Comparison of ENCODE assay signal across 10 cellular contexts in the genomic region with DNA sequence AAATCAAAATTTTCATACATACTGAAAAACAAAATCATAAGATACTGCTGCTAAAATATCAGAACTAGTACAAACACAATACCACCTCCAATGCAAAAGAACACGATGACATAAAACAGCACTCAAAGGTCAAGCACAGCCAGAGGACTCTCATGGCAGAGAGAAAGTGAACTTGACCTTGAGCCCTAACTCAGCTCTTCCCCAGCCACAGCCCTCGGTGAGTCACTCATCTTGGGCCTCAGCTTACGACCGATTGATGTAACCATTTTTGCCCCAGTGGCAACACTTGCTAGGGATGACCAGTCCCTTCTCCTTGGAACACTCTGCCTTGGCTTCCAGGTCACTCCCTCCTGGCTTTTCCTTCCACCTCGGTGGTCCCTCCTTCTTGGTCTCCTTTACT.
DNase-seq lines count a peak whose midpoint lies in the region; ATAC-seq and TF ChIP-seq lines count a peak whose summit lies in the region.
"Had no signal": no experiment of that assay in that cellular context is flagged by ENCODE, and none has a peak within 500 bp of the region (broad histone marks: within the 10 kb centered on the region; RNA-seq: fewer than 3 reads in every experiment).

No MANE protein-coding gene starts in this region.

- no peak overlapping the region for H3K4me3 Mint-ChIP-seq in activated naive CD8-positive, alpha-beta T cell treated with anti-CD3 and anti-CD28 coated beads, Interleukin-2, amount 50 U/mL, for 24 hours
- no peak overlapping the region for H3K4me3 Mint-ChIP-seq in activated naive CD8-positive, alpha-beta T cell treated with anti-CD3 and anti-CD28 coated beads for 36 hours

- H3K4me1 ChIP-seq in lower lobe of right lung = no peaks in the 10 kb centered on the region
- peaks cover 73% of the 10 kb centered on the region for H3K4me1 ChIP-seq in vagina

- H3K4me3 ChIP-seq in brain microvascular endothelial cell (ENCODE audit: low read depth, low read length) (no peak overlapping the region), lower lobe of right lung (no peak overlapping the region), vagina (no peak overlapping the region)

- TF ChIP-seq CTCF in brain microvascular endothelial cell (IDR thresholded peaks at IDR 0.05; ENCODE audit: low read depth, low read length, missing control alignments) (no peak), lower lobe of right lung (IDR thresholded peaks at IDR 0.05) (no peak), vagina (IDR thresholded peaks at IDR 0.05) (no peak)

- no peak for DNase-seq in activated naive CD8-positive, alpha-beta T cell treated with anti-CD3 and anti-CD28 coated beads, Interleukin-2, amount 50 U/mL, for 24 hours
- DNase-seq in activated naive CD8-positive, alpha-beta T cell treated with anti-CD3 and anti-CD28 coated beads for 36 hours = no peak
- DNase-seq in brain microvascular endothelial cell (peak; percentile 79), lower lobe of right lung (no peak), vagina (ENCODE audit: extremely low spot score in 2 of 2) (no peak), SKM-1 treated with dmso at 0.1 percent for 144 hours (lab: John Stamatoyannopoulos, UW; ENCODE audit: unreplicated experiment) (no peak), DMS 273 (lab: John Stamatoyannopoulos, UW; ENCODE audit: unreplicated experiment) (no peak)
- DNase-seq: NCI-H1694 treated with DMSO at 0.1 percent for 48 hours; stimulated activated CD8-positive, alpha-beta memory T cell treated with anti-CD3 and anti-CD28 coated beads, Interleukin-4, amount 100 ng/mL, for 48 hours had no signal

- ATAC-seq in activated naive CD8-positive, alpha-beta T cell treated with anti-CD3 and anti-CD28 coated beads, Interleukin-2, amount 50 U/mL, for 24 hours = peak; percentile 52
- ATAC-seq in lower lobe of right lung = peak; percentile 74 to 81
- no peak for ATAC-seq in HG02678 (IDR thresholded peaks at IDR 0.05; ENCODE audit: unreplicated experiment)

- in situ Hi-C loops in brain microvascular endothelial cell (cut with HindIII; ENCODE audit: low pct_ligation_motif_present, low sequenced_read_pairs) = no loop called here

- no peak overlapping the region for H3K27ac ChIP-seq in brain microvascular endothelial cell
- H3K27ac ChIP-seq in lower lobe of right lung = no peak overlapping the region
- peak overlapping the region; percentile 71 for H3K27ac ChIP-seq in vagina

- H3K27me3 Mint-ChIP-seq in activated naive CD8-positive, alpha-beta T cell treated with anti-CD3 and anti-CD28 coated beads, Interleukin-2, amount 50 U/mL, for 24 hours = no peaks in the 10 kb centered on the region
- no peaks in the 10 kb centered on the region for H3K27me3 Mint-ChIP-seq in activated naive CD8-positive, alpha-beta T cell treated with anti-CD3 and anti-CD28 coated beads for 36 hours

- H3K9me3 ChIP-seq in lower lobe of right lung (no peaks in the 10 kb centered on the region), vagina (no peaks in the 10 kb centered on the region)

- intact Hi-C loops in lower lobe of right lung (cut with DNase I) (no loop called here), vagina (cut with DNase I) (no loop called here)

- no peaks in the 10 kb centered on the region for H3K36me3 ChIP-seq in brain microvascular endothelial cell (replicated peaks)
- no peaks in the 10 kb centered on the region for H3K36me3 ChIP-seq in lower lobe of right lung
- no peaks in the 10 kb centered on the region for H3K36me3 ChIP-seq in vagina

- peaks cover 12% of the 10 kb centered on the region for H3K36me3 Mint-ChIP-seq in activated naive CD8-positive, alpha-beta T cell treated with anti-CD3 and anti-CD28 coated beads, Interleukin-2, amount 50 U/mL, for 24 hours (ENCODE audit: low read depth)
- H3K36me3 Mint-ChIP-seq in activated naive CD8-positive, alpha-beta T cell treated with anti-CD3 and anti-CD28 coated beads for 36 hours = no peaks in the 10 kb centered on the region

- TF ChIP-seq POLR2A in vagina (IDR thresholded peaks at IDR 0.05) = no peak

- H3K27me3 ChIP-seq in brain microvascular endothelial cell (replicated peaks) = no peaks in the 10 kb centered on the region
- H3K27me3 ChIP-seq in lower lobe of right lung (ENCODE audit: low read depth) = no peaks in the 10 kb centered on the region
- H3K27me3 ChIP-seq in vagina = no peaks in the 10 kb centered on the region

- H3K4me1 Mint-ChIP-seq in activated naive CD8-positive, alpha-beta T cell treated with anti-CD3 and anti-CD28 coated beads, Interleukin-2, amount 50 U/mL, for 24 hours = peaks cover 21% of the 10 kb centered on the region
- no peaks in the 10 kb centered on the region for H3K4me1 Mint-ChIP-seq in activated naive CD8-positive, alpha-beta T cell treated with anti-CD3 and anti-CD28 coated beads for 36 hours

- H3K27ac Mint-ChIP-seq in activated naive CD8-positive, alpha-beta T cell treated with anti-CD3 and anti-CD28 coated beads, Interleukin-2, amount 50 U/mL, for 24 hours = no peak overlapping the region
- H3K27ac Mint-ChIP-seq in activated naive CD8-positive, alpha-beta T cell treated with anti-CD3 and anti-CD28 coated beads for 36 hours = no peak overlapping the region

- no peaks in the 10 kb centered on the region for H3K9me3 Mint-ChIP-seq in activated naive CD8-positive, alpha-beta T cell treated with anti-CD3 and anti-CD28 coated beads, Interleukin-2, amount 50 U/mL, for 24 hours
- no peaks in the 10 kb centered on the region for H3K9me3 Mint-ChIP-seq in activated naive CD8-positive, alpha-beta T cell treated with anti-CD3 and anti-CD28 coated beads for 36 hours
